ENCODE assay signal across 23 cellular contexts in the genomic region with DNA sequence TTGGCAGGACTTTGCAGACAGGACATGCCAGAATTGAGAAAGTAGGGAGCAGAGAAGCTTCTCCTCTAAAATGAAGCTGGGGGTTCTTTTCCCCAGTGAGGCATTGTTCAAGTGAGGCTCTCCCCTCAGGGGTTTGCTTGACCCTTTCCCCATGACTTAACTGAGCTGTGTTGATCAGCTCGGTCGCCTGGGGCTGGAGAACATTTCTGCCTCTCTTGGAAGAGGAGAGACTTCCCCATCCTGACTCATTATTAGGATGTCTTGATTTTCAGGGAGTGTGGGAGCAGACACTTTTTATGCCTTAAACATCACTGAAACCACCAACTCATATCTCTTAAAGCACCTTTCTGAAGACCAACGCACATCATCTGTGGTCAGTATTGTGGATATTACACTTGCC. TPM values are rescaled to one million over a fixed set of nuclear protein-coding genes. Genes with fewer than 3 reads are reported as not detected.
"Had no signal": no experiment of that assay in that cellular context is flagged by ENCODE, and none has a peak within 500 bp of the region (broad histone marks: within the 10 kb centered on the region; RNA-seq: fewer than 3 reads in every experiment).

No MANE protein-coding gene starts in this region.

- H3K9me3 Mint-ChIP-seq: activated B cell treated with CpG ODN at 0.5 μM for 24 hours; activated CD4-positive, alpha-beta memory T cell treated with anti-CD3 and anti-CD28 coated beads for 36 hours; activated CD4-positive, alpha-beta T cell treated with anti-CD3 and anti-CD28 coated beads, Interleukin-2, amount 10 ng/mL, durations not matched to agents 24 days and 14 days; activated naive CD4-positive, alpha-beta T cell treated with anti-CD3 and anti-CD28 coated beads, Interleukin-2, amount 10 ng/mL, durations not matched to agents 7 days and 5 days; activated naive CD8-positive, alpha-beta T cell treated with anti-CD3 and anti-CD28 coated beads, Interleukin-2, amount 10 ng/mL, durations not matched to agents 7 days and 5 days; activated T-cell treated with anti-CD3 and anti-CD28 coated beads, Interleukin-2, amount 50 U/mL, for 4 hours; T-helper 1 cell treated with Interleukin-12 subunit alpha and Interleukin-12 subunit beta and Interleukin-4 antibody, amounts not matched to agents 30 μg/mL and 1 μg/mL, for 36 hours had no signal

- H3K36me3 ChIP-seq: adrenal gland, breast epithelium had no signal

- H3K27me3 ChIP-seq: adrenal gland had no signal

- DNase-seq: activated B cell treated with CpG ODN at 0.5 μM for 24 hours; activated CD4-positive, alpha-beta memory T cell treated with anti-CD3 and anti-CD28 coated beads for 36 hours; activated CD4-positive, alpha-beta T cell treated with anti-CD3 and anti-CD28 coated beads for 1 hour; activated CD4-positive, alpha-beta T cell treated with anti-CD3 and anti-CD28 coated beads, Interleukin-2, amount 10 ng/mL, durations not matched to agents 24 days and 14 days; activated CD8-positive, alpha-beta memory T cell treated with anti-CD3 and anti-CD28 coated beads for 24 hours; activated gamma-delta T cell treated with Interleukin-2 at 50 U/mL for 16 hours; activated naive CD4-positive, alpha-beta T cell treated with anti-CD3 and anti-CD28 coated beads, Interleukin-2, amount 10 ng/mL, durations not matched to agents 7 days and 5 days; activated naive CD8-positive, alpha-beta T cell treated with anti-CD3 and anti-CD28 coated beads, Interleukin-2, amount 10 ng/mL, durations not matched to agents 7 days and 5 days; activated T-cell treated with anti-CD3 and anti-CD28 coated beads, Interleukin-2, amount 50 U/mL, for 4 hours; adrenal gland; aorta; caudate nucleus; MM.1S; NCI-H1105 treated with DMSO at 0.1 percent for 48 hours; NCI-H1436 treated with DMSO at 0.1 percent for 48 hours; NCI-H187; NCI-H2081 treated with DMSO at 0.1 percent for 48 hours; NCI-H446; NCI-H524; PC-3; SHP77 treated with DMSO at 0.1 percent for 48 hours had no signal

- H3K4me1 Mint-ChIP-seq: activated B cell treated with CpG ODN at 0.5 μM for 24 hours had no signal

- H3K4me3 Mint-ChIP-seq: activated B cell treated with CpG ODN at 0.5 μM for 24 hours; activated CD4-positive, alpha-beta memory T cell treated with anti-CD3 and anti-CD28 coated beads for 36 hours; activated CD4-positive, alpha-beta T cell treated with anti-CD3 and anti-CD28 coated beads, Interleukin-2, amount 10 ng/mL, durations not matched to agents 24 days and 14 days; activated naive CD4-positive, alpha-beta T cell treated with anti-CD3 and anti-CD28 coated beads, Interleukin-2, amount 10 ng/mL, durations not matched to agents 7 days and 5 days; activated naive CD8-positive, alpha-beta T cell treated with anti-CD3 and anti-CD28 coated beads, Interleukin-2, amount 10 ng/mL, durations not matched to agents 7 days and 5 days; activated T-cell treated with anti-CD3 and anti-CD28 coated beads, Interleukin-2, amount 50 U/mL, for 4 hours; T-helper 1 cell treated with Interleukin-12 subunit alpha and Interleukin-12 subunit beta and Interleukin-4 antibody, amounts not matched to agents 30 μg/mL and 1 μg/mL, for 36 hours had no signal

- ATAC-seq: activated T-cell treated with anti-CD3 and anti-CD28 coated beads, Interleukin-2, amount 50 U/mL, for 4 hours; PC-3 had no signal

- H3K27ac Mint-ChIP-seq: activated B cell treated with CpG ODN at 0.5 μM for 24 hours; activated CD4-positive, alpha-beta memory T cell treated with anti-CD3 and anti-CD28 coated beads for 36 hours; activated CD4-positive, alpha-beta T cell treated with anti-CD3 and anti-CD28 coated beads, Interleukin-2, amount 10 ng/mL, durations not matched to agents 24 days and 14 days; activated naive CD4-positive, alpha-beta T cell treated with anti-CD3 and anti-CD28 coated beads, Interleukin-2, amount 10 ng/mL, durations not matched to agents 7 days and 5 days; activated naive CD8-positive, alpha-beta T cell treated with anti-CD3 and anti-CD28 coated beads, Interleukin-2, amount 10 ng/mL, durations not matched to agents 7 days and 5 days; T-helper 1 cell treated with Interleukin-12 subunit alpha and Interleukin-12 subunit beta and Interleukin-4 antibody, amounts not matched to agents 30 μg/mL and 1 μg/mL, for 36 hours had no signal

- H3K36me3 Mint-ChIP-seq: activated CD4-positive, alpha-beta memory T cell treated with anti-CD3 and anti-CD28 coated beads for 36 hours; activated naive CD4-positive, alpha-beta T cell treated with anti-CD3 and anti-CD28 coated beads, Interleukin-2, amount 10 ng/mL, durations not matched to agents 7 days and 5 days; activated naive CD8-positive, alpha-beta T cell treated with anti-CD3 and anti-CD28 coated beads, Interleukin-2, amount 10 ng/mL, durations not matched to agents 7 days and 5 days had no signal

- H3K4me1 ChIP-seq: adrenal gland, breast epithelium had no signal

- H3K4me3 ChIP-seq: adrenal gland, breast epithelium had no signal

- H3K27ac ChIP-seq: adrenal gland, breast epithelium had no signal

- H3K9me3 ChIP-seq: adrenal gland, breast epithelium had no signal

RNA-seq across cellular contexts. Expression of gene GLI2, which starts 27.9 kb away (rescaled TPM):
- total RNA-seq: activated B cell treated with CpG ODN at 0.5 μM for 24 hours; activated CD4-positive, alpha-beta memory T cell treated with anti-CD3 and anti-CD28 coated beads for 36 hours had no signal
